Comparison of ENCODE assay signal across 9 cellular contexts in genomic region chr9:7756088-7756487, GRCh38. TPM values are rescaled to one million over a fixed set of nuclear protein-coding genes. Genes with fewer than 3 reads are reported as not detected.
DNase-seq lines count a peak whose midpoint lies in the region; ATAC-seq, FAIRE-seq and TF ChIP-seq lines count a peak whose summit lies in the region.
"Had no signal": no experiment of that assay in that cellular context is flagged by ENCODE, and none has a peak within 500 bp of the region (broad histone marks: within the 10 kb centered on the region; RNA-seq: fewer than 3 reads in every experiment).

No MANE protein-coding gene starts in this region.

- H3K27ac ChIP-seq in tibial nerve: no peak overlapping the region
- no peak overlapping the region for H3K27ac ChIP-seq in effector memory CD4-positive, alpha-beta T cell (ENCODE audit: insufficient read depth, low read length, poor library complexity, severe bottlenecking)

- no peaks in the 10 kb centered on the region for H3K27me3 Mint-ChIP-seq in activated naive CD4-positive, alpha-beta T cell treated with anti-CD3 and anti-CD28 coated beads, Interleukin-2, amount 50 U/mL, for 24 hours

- peak overlapping the region; percentile 75 for H3K27ac Mint-ChIP-seq in activated naive CD4-positive, alpha-beta T cell treated with anti-CD3 and anti-CD28 coated beads, Interleukin-2, amount 50 U/mL, for 24 hours

- ATAC-seq in GM19455 (IDR thresholded peaks at IDR 0.05; ENCODE audit: unreplicated experiment) (peak; percentile 96), HG03135 (IDR thresholded peaks at IDR 0.05; ENCODE audit: unreplicated experiment) (peak; percentile 98)

- TF ChIP-seq CTCF in tibial nerve (IDR thresholded peaks at IDR 0.05): no peak

- no peaks in the 10 kb centered on the region for H3K36me3 ChIP-seq in tibial nerve
- H3K36me3 ChIP-seq in effector memory CD4-positive, alpha-beta T cell (ENCODE audit: control insufficient read depth, insufficient read depth, low read length): no peaks in the 10 kb centered on the region

- peak; percentile 7 for DNase-seq in GM12891 (ENCODE audit: insufficient read length, low spot score)
- DNase-seq in tibial nerve (ENCODE audit: low spot score in 2 of 2): no peak
- no peak for DNase-seq in effector memory CD4-positive, alpha-beta T cell
- no peak for DNase-seq in activated effector memory CD4-positive, alpha-beta T cell treated with Interleukin-2 at 50 U/mL for 16 hours
- DNase-seq in NCI-H2107 (lab: John Stamatoyannopoulos, UW): no peak
- DNase-seq: effector CD8-positive, alpha-beta T cell had no signal

- no peak overlapping the region for H3K4me3 Mint-ChIP-seq in activated naive CD4-positive, alpha-beta T cell treated with anti-CD3 and anti-CD28 coated beads, Interleukin-2, amount 50 U/mL, for 24 hours

- H3K4me1 Mint-ChIP-seq in activated naive CD4-positive, alpha-beta T cell treated with anti-CD3 and anti-CD28 coated beads, Interleukin-2, amount 50 U/mL, for 24 hours: peaks cover 26% of the 10 kb centered on the region

- no peaks in the 10 kb centered on the region for H3K9me3 ChIP-seq in tibial nerve
- no peaks in the 10 kb centered on the region for H3K9me3 ChIP-seq in effector memory CD4-positive, alpha-beta T cell (ENCODE audit: control insufficient read depth, low read length)

- H3K36me3 Mint-ChIP-seq in activated naive CD4-positive, alpha-beta T cell treated with anti-CD3 and anti-CD28 coated beads, Interleukin-2, amount 50 U/mL, for 24 hours: no peaks in the 10 kb centered on the region

- H3K4me1 ChIP-seq in tibial nerve: no peaks in the 10 kb centered on the region
- no peaks in the 10 kb centered on the region for H3K4me1 ChIP-seq in effector memory CD4-positive, alpha-beta T cell (ENCODE audit: control insufficient read depth, insufficient read depth, low read length, poor library complexity, severe bottlenecking)

- FAIRE-seq in GM12891 (lab: Jason Lieb, UNC): peak; percentile 65

- H3K27me3 ChIP-seq in tibial nerve: no peaks in the 10 kb centered on the region
- no peaks in the 10 kb centered on the region for H3K27me3 ChIP-seq in effector memory CD4-positive, alpha-beta T cell (replicated peaks; ENCODE audit: control insufficient read depth, insufficient read depth, low read length, poor library complexity, severe bottlenecking)

- TF ChIP-seq POLR2A in GM12891 (IDR thresholded peaks at IDR 0.05; ENCODE audit: low read depth, low read length): no peak
- no peak for TF ChIP-seq POLR2A in tibial nerve (IDR thresholded peaks at IDR 0.05)

- H3K4me3 ChIP-seq in tibial nerve: no peak overlapping the region
- H3K4me3 ChIP-seq in effector memory CD4-positive, alpha-beta T cell (ENCODE audit: insufficient read depth, low read depth, low read length, poor library complexity, severe bottlenecking): no peak overlapping the region

- TF ChIP-seq EP300 in tibial nerve (IDR thresholded peaks at IDR 0.05): no peak

- no peaks in the 10 kb centered on the region for H3K9me3 Mint-ChIP-seq in activated naive CD4-positive, alpha-beta T cell treated with anti-CD3 and anti-CD28 coated beads, Interleukin-2, amount 50 U/mL, for 24 hours

TF ChIP-seq in GM12891, 5 proteins besides CTCF, POLR2A, EP300 and RAD21:
- TF ChIP-seq PAX5 (IDR thresholded peaks at IDR 0.05; ENCODE audit: insufficient read depth, low read length, severe bottlenecking) (no peak), TAF1 (IDR thresholded peaks at IDR 0.05; ENCODE audit: low read depth, low read length) (no peak), POU2F2 (IDR thresholded peaks at IDR 0.05; ENCODE audit: low read depth, low read length) (no peak), SPI1 (IDR thresholded peaks at IDR 0.05; ENCODE audit: low read depth, low read length) (no peak), POLR2AphosphoS5 (IDR thresholded peaks at IDR 0.05; ENCODE audit: low read depth, low read length) (no peak)

RNA-seq across cellular contexts. Expression of gene DMAC1, which starts 43.5 kb away (rescaled TPM):
- 59.8 TPM for polyA plus RNA-seq in GM12891 (2012; ENCODE audit: low read depth, missing spikeins)
- 10 to 100 TPM; 15.9 to 18.0 (median 16.8) TPM for total RNA-seq in tibial nerve
